ENCODE assay signal across 8 cellular contexts in genomic region chr9:124222918-124223720, GRCh38. TPM values are rescaled to one million over a fixed set of nuclear protein-coding genes. Genes with fewer than 3 reads are reported as not detected.
DNase-seq lines count a peak whose midpoint lies in the region; ATAC-seq and TF ChIP-seq lines count a peak whose summit lies in the region.

No MANE protein-coding gene starts in this region.

- peak; percentile 84 for DNase-seq in COLO668 (lab: John Stamatoyannopoulos, UW; ENCODE audit: unreplicated experiment)
- DNase-seq in NAMALWA (ENCODE audit: low spot score), result peak; percentile 37
- DNase-seq in colonic mucosa, result peak; percentile 97
- peak; percentile 14 for DNase-seq in middle frontal gyrus (ENCODE audit: extremely low spot score, low spot score)
- DNase-seq in T-helper 2 cell, result no peak
- no peak for DNase-seq in progenitor cell of endocrine pancreas (ENCODE audit: low spot score, unreplicated experiment)

- H3K27ac Mint-ChIP-seq in progenitor cell of endocrine pancreas, result no peak overlapping the region

- peaks cover 34% of the 10 kb centered on the region for H3K4me1 ChIP-seq in colonic mucosa

- H3K9ac ChIP-seq in colonic mucosa (ENCODE audit: low read depth in 2 of 2, low read length in 2 of 2), result peak overlapping the region; percentile 30 to 85

- no peak for TF ChIP-seq CTCF in colonic mucosa (IDR thresholded peaks at IDR 0.05)
- no peak for TF ChIP-seq CTCF in progenitor cell of endocrine pancreas (IDR thresholded peaks at IDR 0.05; ENCODE audit: unreplicated experiment)

- no peaks in the 10 kb centered on the region for H3K27me3 ChIP-seq in colonic mucosa

- H3K4me3 ChIP-seq in colonic mucosa, result no peak overlapping the region

- H3K36me3 Mint-ChIP-seq in progenitor cell of endocrine pancreas (ENCODE audit: insufficient read depth), result no peaks in the 10 kb centered on the region

- no peaks in the 10 kb centered on the region for H3K9me3 Mint-ChIP-seq in progenitor cell of endocrine pancreas (ENCODE audit: low read depth)

- intact Hi-C loops in colonic mucosa (cut with DNase I), result no loop called here

- no peak for ATAC-seq in GM21723 (IDR thresholded peaks at IDR 0.05; ENCODE audit: unreplicated experiment)
- ATAC-seq in HG03432 (IDR thresholded peaks at IDR 0.05; ENCODE audit: unreplicated experiment), result no peak

- peak overlapping the region; percentile 83 for H3K27ac ChIP-seq in colonic mucosa

- H3K4me1 Mint-ChIP-seq in progenitor cell of endocrine pancreas (ENCODE audit: low read depth), result peaks cover 9% of the 10 kb centered on the region

- peaks cover 5% of the 10 kb centered on the region for H3K27me3 Mint-ChIP-seq in progenitor cell of endocrine pancreas

- H3K36me3 ChIP-seq in colonic mucosa, result no peaks in the 10 kb centered on the region

- H3K9me3 ChIP-seq in colonic mucosa, result no peaks in the 10 kb centered on the region

- H3K4me3 Mint-ChIP-seq in progenitor cell of endocrine pancreas (ENCODE audit: low read depth), result no peak overlapping the region

RNA-seq across cellular contexts. Expression of gene NEK6, which starts 34.6 kb away (rescaled TPM):
- total RNA-seq in colonic mucosa, result 10 to 100 TPM; 77.8 to 83.4 TPM
- total RNA-seq in progenitor cell of endocrine pancreas, result 23.9 and 24.4 TPM in 2 replicates

Comparison
In these comparisons a context has a peak if more than half of its experiments do, and no peak if none do; other contexts are left out.
1. DNase-seq: peak in COLO668 (single experiment), NAMALWA (single experiment), colonic mucosa (single experiment) and middle frontal gyrus (single experiment); none in T-helper 2 cell (0 of 5) and progenitor cell of endocrine pancreas (single experiment).